ENCODE assay signal across 1 cellular context in the genomic region with DNA sequence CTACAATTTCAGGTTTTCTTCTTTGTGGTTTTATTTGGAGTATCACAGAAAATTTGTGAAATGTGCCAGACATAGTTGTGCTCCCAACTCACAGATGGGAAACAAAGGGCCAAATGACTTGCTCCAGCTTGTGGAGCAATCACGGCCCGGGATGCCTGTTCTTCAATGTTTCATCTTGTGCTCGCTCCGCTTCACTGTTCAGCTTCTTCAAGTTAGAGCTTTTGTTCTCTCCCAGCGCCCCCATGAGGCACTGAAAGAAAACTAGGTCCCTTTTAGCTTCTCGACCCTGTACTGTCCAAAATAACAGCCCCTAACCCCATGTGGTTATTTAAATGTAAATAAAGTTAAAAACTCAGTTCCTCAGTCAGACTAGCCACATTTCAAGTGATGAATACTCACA.
TF ChIP-seq lines count a peak whose summit lies in the region.

No MANE protein-coding gene starts in this region.

TF ChIP-seq in H1, 55 proteins besides CTCF, POLR2A, EP300 and RAD21:
- TF ChIP-seq SUZ12 (IDR thresholded peaks at IDR 0.05; ENCODE audit: low read length) (no peak), POU5F1 (IDR thresholded peaks at IDR 0.05; ENCODE audit: low read depth, low read length) (no peak), ZNF274 (IDR thresholded peaks at IDR 0.05; ENCODE audit: borderline replicate concordance, extremely low read depth, low read length) (no peak), PHF8 (conservative IDR thresholded peaks at IDR 0.05; ENCODE audit: low read depth, low read length) (no peak), RNF2 (IDR thresholded peaks at IDR 0.05; ENCODE audit: borderline replicate concordance, low read depth, low read length, missing control alignments, poor library complexity, severe bottlenecking) (no peak), SP4 (IDR thresholded peaks at IDR 0.05; ENCODE audit: low read length) (no peak), HDAC2 (IDR thresholded peaks at IDR 0.05; ENCODE audit: borderline replicate concordance in 1 of 2, low read depth in 2 of 2, low read length in 2 of 2) (no peak), POLR2AphosphoS5 (IDR thresholded peaks at IDR 0.05; ENCODE audit: low read depth, low read length) (no peak), BCL11A (IDR thresholded peaks at IDR 0.05; ENCODE audit: low read depth in 2 of 2, low read length in 2 of 2) (no peak), ASH2L (IDR thresholded peaks at IDR 0.05; ENCODE audit: low read length) (no peak), KDM4A (IDR thresholded peaks at IDR 0.05; ENCODE audit: low read depth, low read length, severe bottlenecking) (no peak), RBBP5 (IDR thresholded peaks at IDR 0.05; ENCODE audit: borderline replicate concordance, low read depth, low read length) (no peak), SIRT6 (IDR thresholded peaks at IDR 0.05; ENCODE audit: low read length) (no peak), TAF7 (optimal IDR thresholded peaks at IDR 0.05; ENCODE audit: borderline replicate concordance, low read depth, low read length) (no peak), CTBP2 (IDR thresholded peaks at IDR 0.05; ENCODE audit: borderline replicate concordance, insufficient read depth, insufficient read length, low read length) (no peak), JUN (IDR thresholded peaks at IDR 0.05; ENCODE audit: low read depth, low read length) (no peak), TAF1 (IDR thresholded peaks at IDR 0.05; ENCODE audit: low read depth, low read length) (no peak)
- TF ChIP-seq, protein P1, sequence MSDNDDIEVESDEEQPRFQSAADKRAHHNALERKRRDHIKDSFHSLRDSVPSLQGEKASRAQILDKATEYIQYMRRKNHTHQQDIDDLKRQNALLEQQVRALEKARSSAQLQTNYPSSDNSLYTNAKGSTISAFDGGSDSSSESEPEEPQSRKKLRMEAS (IDR thresholded peaks at IDR 0.05) = no peak
- TF ChIP-seq, protein P2, sequence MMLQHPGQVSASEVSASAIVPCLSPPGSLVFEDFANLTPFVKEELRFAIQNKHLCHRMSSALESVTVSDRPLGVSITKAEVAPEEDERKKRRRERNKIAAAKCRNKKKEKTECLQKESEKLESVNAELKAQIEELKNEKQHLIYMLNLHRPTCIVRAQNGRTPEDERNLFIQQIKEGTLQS (IDR thresholded peaks at IDR 0.05; ENCODE audit: insufficient read depth, low read depth, low read length) = no peak
- TF ChIP-seq, protein P3, sequence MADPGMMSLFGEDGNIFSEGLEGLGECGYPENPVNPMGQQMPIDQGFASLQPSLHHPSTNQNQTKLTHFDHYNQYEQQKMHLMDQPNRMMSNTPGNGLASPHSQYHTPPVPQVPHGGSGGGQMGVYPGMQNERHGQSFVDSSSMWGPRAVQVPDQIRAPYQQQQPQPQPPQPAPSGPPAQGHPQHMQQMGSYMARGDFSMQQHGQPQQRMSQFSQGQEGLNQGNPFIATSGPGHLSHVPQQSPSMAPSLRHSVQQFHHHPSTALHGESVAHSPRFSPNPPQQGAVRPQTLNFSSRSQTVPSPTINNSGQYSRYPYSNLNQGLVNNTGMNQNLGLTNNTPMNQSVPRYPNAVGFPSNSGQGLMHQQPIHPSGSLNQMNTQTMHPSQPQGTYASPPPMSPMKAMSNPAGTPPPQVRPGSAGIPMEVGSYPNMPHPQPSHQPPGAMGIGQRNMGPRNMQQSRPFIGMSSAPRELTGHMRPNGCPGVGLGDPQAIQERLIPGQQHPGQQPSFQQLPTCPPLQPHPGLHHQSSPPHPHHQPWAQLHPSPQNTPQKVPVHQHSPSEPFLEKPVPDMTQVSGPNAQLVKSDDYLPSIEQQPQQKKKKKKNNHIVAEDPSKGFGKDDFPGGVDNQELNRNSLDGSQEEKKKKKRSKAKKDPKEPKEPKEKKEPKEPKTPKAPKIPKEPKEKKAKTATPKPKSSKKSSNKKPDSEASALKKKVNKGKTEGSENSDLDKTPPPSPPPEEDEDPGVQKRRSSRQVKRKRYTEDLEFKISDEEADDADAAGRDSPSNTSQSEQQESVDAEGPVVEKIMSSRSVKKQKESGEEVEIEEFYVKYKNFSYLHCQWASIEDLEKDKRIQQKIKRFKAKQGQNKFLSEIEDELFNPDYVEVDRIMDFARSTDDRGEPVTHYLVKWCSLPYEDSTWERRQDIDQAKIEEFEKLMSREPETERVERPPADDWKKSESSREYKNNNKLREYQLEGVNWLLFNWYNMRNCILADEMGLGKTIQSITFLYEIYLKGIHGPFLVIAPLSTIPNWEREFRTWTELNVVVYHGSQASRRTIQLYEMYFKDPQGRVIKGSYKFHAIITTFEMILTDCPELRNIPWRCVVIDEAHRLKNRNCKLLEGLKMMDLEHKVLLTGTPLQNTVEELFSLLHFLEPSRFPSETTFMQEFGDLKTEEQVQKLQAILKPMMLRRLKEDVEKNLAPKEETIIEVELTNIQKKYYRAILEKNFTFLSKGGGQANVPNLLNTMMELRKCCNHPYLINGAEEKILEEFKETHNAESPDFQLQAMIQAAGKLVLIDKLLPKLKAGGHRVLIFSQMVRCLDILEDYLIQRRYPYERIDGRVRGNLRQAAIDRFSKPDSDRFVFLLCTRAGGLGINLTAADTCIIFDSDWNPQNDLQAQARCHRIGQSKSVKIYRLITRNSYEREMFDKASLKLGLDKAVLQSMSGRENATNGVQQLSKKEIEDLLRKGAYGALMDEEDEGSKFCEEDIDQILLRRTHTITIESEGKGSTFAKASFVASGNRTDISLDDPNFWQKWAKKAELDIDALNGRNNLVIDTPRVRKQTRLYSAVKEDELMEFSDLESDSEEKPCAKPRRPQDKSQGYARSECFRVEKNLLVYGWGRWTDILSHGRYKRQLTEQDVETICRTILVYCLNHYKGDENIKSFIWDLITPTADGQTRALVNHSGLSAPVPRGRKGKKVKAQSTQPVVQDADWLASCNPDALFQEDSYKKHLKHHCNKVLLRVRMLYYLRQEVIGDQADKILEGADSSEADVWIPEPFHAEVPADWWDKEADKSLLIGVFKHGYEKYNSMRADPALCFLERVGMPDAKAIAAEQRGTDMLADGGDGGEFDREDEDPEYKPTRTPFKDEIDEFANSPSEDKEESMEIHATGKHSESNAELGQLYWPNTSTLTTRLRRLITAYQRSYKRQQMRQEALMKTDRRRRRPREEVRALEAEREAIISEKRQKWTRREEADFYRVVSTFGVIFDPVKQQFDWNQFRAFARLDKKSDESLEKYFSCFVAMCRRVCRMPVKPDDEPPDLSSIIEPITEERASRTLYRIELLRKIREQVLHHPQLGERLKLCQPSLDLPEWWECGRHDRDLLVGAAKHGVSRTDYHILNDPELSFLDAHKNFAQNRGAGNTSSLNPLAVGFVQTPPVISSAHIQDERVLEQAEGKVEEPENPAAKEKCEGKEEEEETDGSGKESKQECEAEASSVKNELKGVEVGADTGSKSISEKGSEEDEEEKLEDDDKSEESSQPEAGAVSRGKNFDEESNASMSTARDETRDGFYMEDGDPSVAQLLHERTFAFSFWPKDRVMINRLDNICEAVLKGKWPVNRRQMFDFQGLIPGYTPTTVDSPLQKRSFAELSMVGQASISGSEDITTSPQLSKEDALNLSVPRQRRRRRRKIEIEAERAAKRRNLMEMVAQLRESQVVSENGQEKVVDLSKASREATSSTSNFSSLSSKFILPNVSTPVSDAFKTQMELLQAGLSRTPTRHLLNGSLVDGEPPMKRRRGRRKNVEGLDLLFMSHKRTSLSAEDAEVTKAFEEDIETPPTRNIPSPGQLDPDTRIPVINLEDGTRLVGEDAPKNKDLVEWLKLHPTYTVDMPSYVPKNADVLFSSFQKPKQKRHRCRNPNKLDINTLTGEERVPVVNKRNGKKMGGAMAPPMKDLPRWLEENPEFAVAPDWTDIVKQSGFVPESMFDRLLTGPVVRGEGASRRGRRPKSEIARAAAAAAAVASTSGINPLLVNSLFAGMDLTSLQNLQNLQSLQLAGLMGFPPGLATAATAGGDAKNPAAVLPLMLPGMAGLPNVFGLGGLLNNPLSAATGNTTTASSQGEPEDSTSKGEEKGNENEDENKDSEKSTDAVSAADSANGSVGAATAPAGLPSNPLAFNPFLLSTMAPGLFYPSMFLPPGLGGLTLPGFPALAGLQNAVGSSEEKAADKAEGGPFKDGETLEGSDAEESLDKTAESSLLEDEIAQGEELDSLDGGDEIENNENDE (IDR thresholded peaks at IDR 0.05; ENCODE audit: insufficient replicate concordance, low read length) = no peak
